In the genomic region with DNA sequence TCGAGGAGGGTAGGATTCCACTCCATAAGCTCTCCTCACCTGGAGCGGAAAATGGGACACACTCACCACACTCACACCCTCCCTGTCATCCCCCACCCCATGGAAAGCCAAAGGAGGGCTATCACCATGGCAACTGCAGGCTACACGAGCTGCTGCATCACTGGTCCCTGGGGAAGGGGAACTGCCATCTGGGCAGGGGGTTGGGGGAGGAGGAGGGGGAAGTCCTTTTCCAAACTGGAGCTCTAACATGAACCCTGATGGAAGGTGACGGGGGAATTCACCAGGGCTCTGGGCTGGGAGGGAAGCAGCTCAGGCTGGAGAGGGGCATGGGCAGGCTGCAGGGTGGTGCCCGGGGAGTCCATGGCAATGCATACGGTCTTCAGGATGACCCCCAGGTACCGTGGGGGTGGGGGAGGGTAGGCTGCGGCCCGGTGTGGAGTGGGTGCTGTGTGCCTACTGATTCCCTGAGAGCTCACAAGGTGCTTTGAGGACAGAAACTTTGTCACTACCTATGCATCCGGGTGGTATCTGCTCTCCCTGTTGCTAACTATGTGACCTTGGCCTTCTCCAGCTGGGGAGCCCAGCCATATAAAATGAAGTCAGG, we compare ENCODE assay signal across 8 cellular contexts.
DNase-seq lines count a peak whose midpoint lies in the region; ATAC-seq, FAIRE-seq and TF ChIP-seq lines count a peak whose summit lies in the region.

No MANE protein-coding gene starts in this region.

- H3K4ac ChIP-seq in mesenchymal stem cell (ENCODE audit: low read depth in 1 of 2, low read length in 2 of 2), result peak overlapping the region; percentile 80 to 89

- H3K4me3 ChIP-seq in mesenchymal stem cell (ENCODE audit: insufficient read depth in 1 of 2, low read depth in 1 of 2, low read length in 2 of 2), result no peak overlapping the region

- H3K27ac Mint-ChIP-seq in activated T-helper 17 cell treated with anti-CD3 and anti-CD28 coated beads, Interleukin-2, amount 50 U/mL, for 72 hours, result peak overlapping the region; percentile 76

- H3K9ac ChIP-seq in mesenchymal stem cell (ENCODE audit: low read length), result peak overlapping the region; percentile 82

- H3K18ac ChIP-seq in mesenchymal stem cell (ENCODE audit: low read depth in 1 of 2, low read length in 2 of 2), result peak overlapping the region; percentile 95 to 96

- no peak overlapping the region for H3K23ac ChIP-seq in mesenchymal stem cell (ENCODE audit: low read length in 2 of 2)

- no peaks in the 10 kb centered on the region for H3K9me3 Mint-ChIP-seq in activated T-helper 17 cell treated with anti-CD3 and anti-CD28 coated beads, Interleukin-2, amount 50 U/mL, for 72 hours

- H2BK5ac ChIP-seq in mesenchymal stem cell (ENCODE audit: low read depth, low read length, poor library complexity, severe bottlenecking), result peak overlapping the region; percentile 87

- H3K79me1 ChIP-seq in mesenchymal stem cell (replicated peaks; ENCODE audit: low read length, poor library complexity, severe bottlenecking), result no peaks in the 10 kb centered on the region

- no peak for ATAC-seq in activated T-helper 17 cell treated with anti-CD3 and anti-CD28 coated beads, Interleukin-2, amount 50 U/mL, for 72 hours (replicated peaks)
- ATAC-seq in HG02623 (IDR thresholded peaks at IDR 0.05; ENCODE audit: unreplicated experiment) (no peak), GM18505 (IDR thresholded peaks at IDR 0.05; ENCODE audit: unreplicated experiment) (no peak)

- DNase-seq in Ammon's horn (ENCODE audit: low spot score), result peak; percentile 24
- peak; percentile 96 for DNase-seq in NCI-H1092 treated with DMSO at 0.1 percent for 48 hours (lab: John Stamatoyannopoulos, UW)
- peak; percentile 54 for DNase-seq in mesenchymal stem cell
- no peak for DNase-seq in H54 (ENCODE audit: insufficient read length, low spot score)
- no peak for DNase-seq in amniotic stem cell (lab: John Stamatoyannopoulos, UW)

- no peaks in the 10 kb centered on the region for H3K9me3 ChIP-seq in mesenchymal stem cell (ENCODE audit: control insufficient read depth, low read length)

- no peak overlapping the region for H2AFZ ChIP-seq in mesenchymal stem cell (ENCODE audit: low read depth, low read length)

- H3K4me2 ChIP-seq in mesenchymal stem cell (ENCODE audit: low read length, poor library complexity, severe bottlenecking), result no peak overlapping the region

- peak overlapping the region; percentile 82 for H2AK5ac ChIP-seq in mesenchymal stem cell (ENCODE audit: low read length, severe bottlenecking)

- no peaks in the 10 kb centered on the region for H3K27me3 ChIP-seq in mesenchymal stem cell (ENCODE audit: control insufficient read depth in 1 of 2, insufficient read depth in 1 of 2, low read length in 2 of 2)

- no peaks in the 10 kb centered on the region for H3K36me3 Mint-ChIP-seq in activated T-helper 17 cell treated with anti-CD3 and anti-CD28 coated beads, Interleukin-2, amount 50 U/mL, for 72 hours (ENCODE audit: low read depth)

- H3K4me1 Mint-ChIP-seq in activated T-helper 17 cell treated with anti-CD3 and anti-CD28 coated beads, Interleukin-2, amount 50 U/mL, for 72 hours, result peaks cover 5% of the 10 kb centered on the region

- peak overlapping the region in 1 of 2 experiments; percentile 45 for H3K14ac ChIP-seq in mesenchymal stem cell (ENCODE audit: low read length in 2 of 2)

- peak overlapping the region; percentile 85 for H4K91ac ChIP-seq in mesenchymal stem cell (ENCODE audit: low read length)

- peaks cover 72% of the 10 kb centered on the region for H3K4me1 ChIP-seq in mesenchymal stem cell (ENCODE audit: control insufficient read depth, insufficient read depth, low read depth, low read length)

- H4K8ac ChIP-seq in mesenchymal stem cell (ENCODE audit: low read length), result peak overlapping the region; percentile 93

- peak overlapping the region; percentile 96 to 97 for H2BK12ac ChIP-seq in mesenchymal stem cell (ENCODE audit: low read length in 2 of 2)

- H3K36me3 ChIP-seq in mesenchymal stem cell (ENCODE audit: control insufficient read depth in 1 of 2, insufficient read depth in 2 of 2, low read depth in 1 of 2, low read length in 2 of 2), result no peaks in the 10 kb centered on the region

- 78% methylated on average over 8 of the region's 10 CpGs for WGBS in mesenchymal stem cell

- H2BK120ac ChIP-seq in mesenchymal stem cell (ENCODE audit: low read depth, low read length), result peak overlapping the region; percentile 97

- FAIRE-seq in H54 (lab: Jason Lieb, UNC), result no peak

- TF ChIP-seq POLR2A in H54 (IDR thresholded peaks at IDR 0.05; ENCODE audit: low read depth, low read length), result no peak
- TF ChIP-seq POLR2A in GM18505 (IDR thresholded peaks at IDR 0.05; ENCODE audit: borderline replicate concordance, extremely low read depth, insufficient read depth, insufficient read length), result no peak

- H3K4me3 Mint-ChIP-seq in activated T-helper 17 cell treated with anti-CD3 and anti-CD28 coated beads, Interleukin-2, amount 50 U/mL, for 72 hours, result peak overlapping the region; percentile 53

- H3K27me3 Mint-ChIP-seq in activated T-helper 17 cell treated with anti-CD3 and anti-CD28 coated beads, Interleukin-2, amount 50 U/mL, for 72 hours, result no peaks in the 10 kb centered on the region

- H2BK15ac ChIP-seq in mesenchymal stem cell (ENCODE audit: low read depth, poor library complexity, severe bottlenecking), result peak overlapping the region; percentile 95

- peak overlapping the region; percentile 99 for H3K27ac ChIP-seq in mesenchymal stem cell (ENCODE audit: low read length, poor library complexity, severe bottlenecking)

Comparison
In these comparisons a context has a peak if more than half of its experiments do, and no peak if none do; other contexts are left out.
1. DNase-seq: peak in Ammon's horn (single experiment), NCI-H1092 treated with DMSO at 0.1 percent for 48 hours (single experiment) and mesenchymal stem cell (single experiment); none in H54 (single experiment) and amniotic stem cell (single experiment).